ENCODE assay signal across 12 cellular contexts in the genomic region with DNA sequence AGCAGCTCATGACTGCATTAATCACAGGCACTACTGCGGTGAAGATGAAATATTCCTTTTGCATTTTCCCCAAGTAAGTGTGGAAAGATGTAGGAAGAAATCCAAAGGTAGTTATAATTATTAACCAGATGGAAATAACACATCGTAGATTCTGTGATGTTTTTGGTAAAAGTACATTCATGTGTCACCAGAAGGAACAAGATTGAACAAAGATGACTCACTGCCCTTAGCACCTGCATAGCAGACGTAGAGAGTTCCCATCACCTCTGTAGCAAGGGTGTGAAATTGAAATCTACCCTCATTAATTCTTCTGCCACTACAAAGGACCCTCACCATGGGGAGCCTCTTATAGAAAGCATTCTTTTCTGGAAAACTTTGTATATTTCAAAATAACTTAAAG. TPM values are rescaled to one million over a fixed set of nuclear protein-coding genes. Genes with fewer than 3 reads are reported as not detected.
DNase-seq lines count a peak whose midpoint lies in the region; ATAC-seq, FAIRE-seq and TF ChIP-seq lines count a peak whose summit lies in the region.
"Had no signal": no experiment of that assay in that cellular context is flagged by ENCODE, and none has a peak within 500 bp of the region (broad histone marks: within the 10 kb centered on the region; RNA-seq: fewer than 3 reads in every experiment).

No MANE protein-coding gene starts in this region.

- H3K4me3 Mint-ChIP-seq in immature natural killer cell = no peak overlapping the region

- no peaks in the 10 kb centered on the region for H3K9me3 Mint-ChIP-seq in immature natural killer cell

- no peak for DNase-seq in activated CD4-positive, CD25-positive, alpha-beta regulatory T cell (lab: John Stamatoyannopoulos, UW)
- DNase-seq in GM12878 (ENCODE audit: low read depth, low spot score) (no peak), kidney glomerular epithelial cell (lab: John Stamatoyannopoulos, UW) (peak; percentile 80), thoracic aorta (ENCODE audit: low spot score) (no peak), immature natural killer cell (no peak)
- DNase-seq: left cardiac atrium, Right ventricle myocardium superior had no signal

- no peak overlapping the region for H3K4me3 ChIP-seq in GM12878
- peak overlapping the region; percentile 23 for H3K4me3 ChIP-seq in thoracic aorta

- intact Hi-C loops in GM12878 (cut with micrococcal nuclease; ENCODE audit: unreplicated experiment) = no loop called here

- no peak for TF ChIP-seq POLR2A in GM12878 (IDR thresholded peaks at IDR 0.05; ENCODE audit: low read depth, low read length)

- TF ChIP-seq EP300 in GM12878 (IDR thresholded peaks at IDR 0.05; ENCODE audit: borderline replicate concordance in 1 of 2, control insufficient read depth in 1 of 2, low read depth in 2 of 2, low read length in 2 of 2) = no peak

- FAIRE-seq in GM12878 (lab: Jason Lieb, UNC) = no peak
- FAIRE-seq: A204.1 had no signal

- CTCF ChIA-PET in GM12878 (lab: Yijun Ruan, JAX) = interaction anchor here (0.6 kb wide), 1 partner anchor 12 kb away, joined by 5 read pairs; no protein-coding TSS in a partner anchor

- RAD21 ChIA-PET in GM12878 (lab: Charles Lee; ENCODE audit: unreplicated experiment) = no interaction called here

- peaks cover 18% of the 10 kb centered on the region for H3K4me1 ChIP-seq in GM12878 (ENCODE audit: control insufficient read depth, insufficient read depth, low read length)
- H3K4me1 ChIP-seq in thoracic aorta (ENCODE audit: control insufficient read depth in 1 of 2, low read depth in 2 of 2) = peaks cover 59 to 93% of the 10 kb centered on the region in 2 donors

- no peak overlapping the region for H2AFZ ChIP-seq in GM12878 (ENCODE audit: control insufficient read depth, low read depth, low read length)

- no peaks in the 10 kb centered on the region for H4K20me1 ChIP-seq in GM12878 (ENCODE audit: control insufficient read depth, insufficient read depth)

- no peaks in the 10 kb centered on the region for H3K36me3 Mint-ChIP-seq in immature natural killer cell

- H3K4me1 Mint-ChIP-seq in immature natural killer cell = peaks cover 46 to 79% of the 10 kb centered on the region in 2 donors

- H3K36me3 ChIP-seq in GM12878 (ENCODE audit: control insufficient read depth in 2 of 2, insufficient read depth in 2 of 2, low read length in 1 of 2) (no peaks in the 10 kb centered on the region), thoracic aorta (no peaks in the 10 kb centered on the region)

- no peak overlapping the region for H3K9ac ChIP-seq in GM12878 (ENCODE audit: control insufficient read depth, insufficient read depth, low read length)

- H3K27ac Mint-ChIP-seq in immature natural killer cell = no peak overlapping the region

- no TSS peak for BruUV-seq in GM12878 (replicated peaks; lab: Mats Ljungman, UMichigan)

- TF ChIP-seq CTCF in GM12878 (IDR thresholded peaks at IDR 0.05 in 2 of 3, conservative IDR thresholded peaks at IDR 0.05 in 1 of 3; ENCODE audit: control insufficient read depth in 2 of 3, extremely low read depth in 1 of 3, insufficient read depth in 1 of 3, low read depth in 3 of 3, low read length in 3 of 3) (no peak), thoracic aorta (IDR thresholded peaks at IDR 0.05) (no peak)

- SMC1A ChIA-PET in GM12878 (lab: Charles Lee; ENCODE audit: uncharacterized antibody, unreplicated experiment) = interaction anchor here (1.0 kb wide), 1 partner anchor 27 kb away, joined by 3 read pairs; no protein-coding TSS in a partner anchor

- no peak overlapping the region for H3K4me2 ChIP-seq in GM12878 (ENCODE audit: control insufficient read depth, insufficient read depth)

- POLR2A ChIA-PET in GM12878 (lab: Charles Lee) = interaction anchor here (1.6 kb wide), 1 partner anchor 14 kb away, joined by 4 read pairs; no protein-coding TSS in a partner anchor

- ATAC-seq in activated CD4-positive, CD25-positive, alpha-beta regulatory T cell treated with anti-CD3 and anti-CD28 coated beads, Interleukin-2, amount 50 U/mL, for 24 hours = peak; percentile 66 to 68
- ATAC-seq in GM12878 (peak; percentile 60), thoracic aorta (ENCODE audit: insufficient number of reproducible peaks, low FRiP score, low read depth) (no peak), HG03571 (IDR thresholded peaks at IDR 0.05; ENCODE audit: unreplicated experiment) (no peak), HG03521 (IDR thresholded peaks at IDR 0.05; ENCODE audit: unreplicated experiment) (no peak)

- peaks cover 0 to 3% (median 3%) of the 10 kb centered on the region in 3 donors for H3K27me3 Mint-ChIP-seq in immature natural killer cell (ENCODE audit: low read depth in 3 of 3)

- in situ Hi-C loops in GM12878 (cut with MboI) = no loop called here

- TF ChIP-seq RAD21 in GM12878 (IDR thresholded peaks at IDR 0.05; ENCODE audit: insufficient read depth, low read depth, low read length) = no peak

- 82% methylated on average over 3 of the region's 3 CpGs for WGBS in GM12878 (ENCODE audit: insufficient coverage, insufficient replicate concordance, low lambda C conversion rate, missing lambda C conversion rate)

- H3K27ac ChIP-seq in GM12878 (ENCODE audit: control insufficient read depth, insufficient read depth) (no peak overlapping the region), thoracic aorta (peak overlapping the region; percentile 74 to 77)
- H3K27ac ChIP-seq: VCaP had no signal

- H3K27me3 ChIP-seq in GM12878 (replicated peaks in 1 of 2; ENCODE audit: control insufficient read depth in 2 of 2, insufficient read depth in 2 of 2, low read length in 1 of 2) (no peaks in the 10 kb centered on the region), thoracic aorta (replicated peaks; ENCODE audit: insufficient read depth) (no peaks in the 10 kb centered on the region)

- H3K9me3 ChIP-seq in GM12878 (replicated peaks; ENCODE audit: control insufficient read depth, insufficient read depth, low read length) (no peaks in the 10 kb centered on the region; the same call in 2 of the 3 replicates), thoracic aorta (no peaks in the 10 kb centered on the region)

- H3K79me2 ChIP-seq in GM12878 (ENCODE audit: control insufficient read depth, insufficient read depth, low read length) = peaks cover 32% of the 10 kb centered on the region

TF ChIP-seq in GM12878, 131 proteins besides CTCF, POLR2A, EP300 and RAD21 (continues in another document):
- TF ChIP-seq IKZF2 (IDR thresholded peaks at IDR 0.05) (peak; percentile 49 to 67; a peak in 3 of 4 replicates), IKZF1 (conservative IDR thresholded peaks at IDR 0.05) (peak; percentile 49), ATF7 (IDR thresholded peaks at IDR 0.05; ENCODE audit: low read depth) (peak; percentile 43; the same call in 1 of the 2 replicates), BHLHE40 (IDR thresholded peaks at IDR 0.05; ENCODE audit: borderline replicate concordance in 1 of 2, low read depth in 2 of 2, low read length in 1 of 2) (peak in 1 of 2 experiments; percentile 13; a peak in 1 of 4 replicates), MTA2 (IDR thresholded peaks at IDR 0.05; ENCODE audit: low read depth) (peak; percentile 72), CHD2 (IDR thresholded peaks at IDR 0.05; ENCODE audit: borderline replicate concordance, low read depth, low read length) (no peak)
- TF ChIP-seq, protein P1, sequence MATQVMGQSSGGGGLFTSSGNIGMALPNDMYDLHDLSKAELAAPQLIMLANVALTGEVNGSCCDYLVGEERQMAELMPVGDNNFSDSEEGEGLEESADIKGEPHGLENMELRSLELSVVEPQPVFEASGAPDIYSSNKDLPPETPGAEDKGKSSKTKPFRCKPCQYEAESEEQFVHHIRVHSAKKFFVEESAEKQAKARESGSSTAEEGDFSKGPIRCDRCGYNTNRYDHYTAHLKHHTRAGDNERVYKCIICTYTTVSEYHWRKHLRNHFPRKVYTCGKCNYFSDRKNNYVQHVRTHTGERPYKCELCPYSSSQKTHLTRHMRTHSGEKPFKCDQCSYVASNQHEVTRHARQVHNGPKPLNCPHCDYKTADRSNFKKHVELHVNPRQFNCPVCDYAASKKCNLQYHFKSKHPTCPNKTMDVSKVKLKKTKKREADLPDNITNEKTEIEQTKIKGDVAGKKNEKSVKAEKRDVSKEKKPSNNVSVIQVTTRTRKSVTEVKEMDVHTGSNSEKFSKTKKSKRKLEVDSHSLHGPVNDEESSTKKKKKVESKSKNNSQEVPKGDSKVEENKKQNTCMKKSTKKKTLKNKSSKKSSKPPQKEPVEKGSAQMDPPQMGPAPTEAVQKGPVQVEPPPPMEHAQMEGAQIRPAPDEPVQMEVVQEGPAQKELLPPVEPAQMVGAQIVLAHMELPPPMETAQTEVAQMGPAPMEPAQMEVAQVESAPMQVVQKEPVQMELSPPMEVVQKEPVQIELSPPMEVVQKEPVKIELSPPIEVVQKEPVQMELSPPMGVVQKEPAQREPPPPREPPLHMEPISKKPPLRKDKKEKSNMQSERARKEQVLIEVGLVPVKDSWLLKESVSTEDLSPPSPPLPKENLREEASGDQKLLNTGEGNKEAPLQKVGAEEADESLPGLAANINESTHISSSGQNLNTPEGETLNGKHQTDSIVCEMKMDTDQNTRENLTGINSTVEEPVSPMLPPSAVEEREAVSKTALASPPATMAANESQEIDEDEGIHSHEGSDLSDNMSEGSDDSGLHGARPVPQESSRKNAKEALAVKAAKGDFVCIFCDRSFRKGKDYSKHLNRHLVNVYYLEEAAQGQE (IDR thresholded peaks at IDR 0.05; ENCODE audit: low read depth, low read length) = no peak

RNA-seq across cellular contexts. Expression of a gene that starts 37.0 kb away (rescaled TPM):
- 23.7 and 25.3 TPM in 2 replicates for total RNA-seq in GM12878 (2013; cell fraction: nucleolus; rRNA removed)
- 9.4 and 9.8 TPM in 2 replicates for total RNA-seq in GM12878 (2014; rRNA removed)
- 7.1 and 7.2 TPM in 2 replicates for total RNA-seq in GM12878 (2014; rRNA removed; fragmentation: Illumina TruSeq; extraction: Trizol)
- 10.3 and 14.0 TPM in 2 replicates for total RNA-seq in GM12878 (2021)
- polyA plus RNA-seq in GM12878 (2011; ENCODE audit: low read depth) = 4.8 TPM
- 7.7 and 9.1 TPM in 2 replicates for polyA plus RNA-seq in GM12878 (2011; rRNA removed)
- 6.0 and 6.2 TPM in 2 replicates for polyA plus RNA-seq in GM12878 (2011; cell fraction: cytosol; rRNA removed)
- polyA plus RNA-seq in GM12878 (2011; cell fraction: nucleus; rRNA removed) = 12.4 and 15.8 TPM in 2 replicates
- polyA plus RNA-seq in GM12878 (2012) = 4.9 and 6.7 TPM in 2 replicates
- 8.6 and 9.2 TPM in 2 replicates for polyA plus RNA-seq in GM12878 (2014; fragmentation: Illumina TruSeq; extraction: Trizol)
- polyA plus RNA-seq in GM12878 (2014; fragmentation: Nextera tagmentation; extraction: Ambion mirVana) = 1 to 10 TPM in 1 of 2 experiments, under 1 TPM in 1; 0.76 to 1.1 TPM
- polyA plus RNA-seq in GM12878 (2014; rRNA removed) = 8.6 and 8.8 TPM in 2 replicates
- polyA plus RNA-seq in GM12878 (2016; fragmentation: Nextera tagmentation; extraction: Ambion mirVana) = 1 to 10 TPM; 4.9 to 5.2 TPM
- polyA minus RNA-seq in GM12878 (2011; rRNA and poly(A)+ RNA removed) = 6.9 and 7.5 TPM in 2 replicates
- 2.3 and 3.0 TPM in 2 replicates for polyA minus RNA-seq in GM12878 (2011; cell fraction: cytosol; rRNA and poly(A)+ RNA removed)
- 4.7 and 10.0 TPM in 2 replicates for polyA minus RNA-seq in GM12878 (2011; cell fraction: nucleus; rRNA and poly(A)+ RNA removed)
- total RNA-seq in thoracic aorta = 10 to 100 TPM; 33.8 to 40.9 TPM
- 1 to 10 TPM in 2 of 3 donors, under 1 TPM in 1; 0.93 to 2.0 (median 1.2) TPM for polyA plus RNA-seq in immature natural killer cell

Comparison
In these comparisons a context has a peak if more than half of its experiments do, and no peak if none do; other contexts are left out.
1. ATAC-seq: peak in activated CD4-positive, CD25-positive, alpha-beta regulatory T cell treated with anti-CD3 and anti-CD28 coated beads, Interleukin-2, amount 50 U/mL, for 24 hours (2 of 2) and GM12878 (single experiment); none in thoracic aorta (single experiment), HG03571 (single experiment) and HG03521 (single experiment).